16 cellular contexts compared by ENCODE assay signal in genomic region chr3:110070539-110070916, GRCh38.
"Had no signal": no experiment of that assay in that cellular context is flagged by ENCODE, and none has a peak within 500 bp of the region (broad histone marks: within the 10 kb centered on the region; RNA-seq: fewer than 3 reads in every experiment).

No MANE protein-coding gene starts in this region.

- H3K36me3 Mint-ChIP-seq: activated CD4-positive, alpha-beta memory T cell treated with anti-CD3 and anti-CD28 coated beads for 36 hours had no signal

- H3K27ac ChIP-seq: gastrocnemius medialis, SK-N-MC, VCaP had no signal

- H3K27me3 ChIP-seq: gastrocnemius medialis had no signal

- H3K9me3 ChIP-seq: gastrocnemius medialis had no signal

- H3K4me3 ChIP-seq: gastrocnemius medialis, SK-N-MC had no signal

- DNase-seq: activated CD4-positive, alpha-beta memory T cell treated with anti-CD3 and anti-CD28 coated beads for 36 hours; activated CD4-positive, alpha-beta T cell treated with anti-CD3 and anti-CD28 coated beads for 1 hour; activated naive CD4-positive, alpha-beta T cell; central memory CD4-positive, alpha-beta T cell; cortex of kidney; effector memory CD4-positive, alpha-beta T cell; gastrocnemius medialis; islet precursor cell; left ventricle myocardium superior; naive thymus-derived CD8-positive, alpha-beta T cell; occipital lobe; Right ventricle myocardium superior had no signal

- H3K4me1 Mint-ChIP-seq: naive thymus-derived CD8-positive, alpha-beta T cell had no signal

- H3K4me1 ChIP-seq: gastrocnemius medialis had no signal

- H3K27me3 Mint-ChIP-seq: activated CD4-positive, alpha-beta memory T cell treated with anti-CD3 and anti-CD28 coated beads for 36 hours; naive thymus-derived CD8-positive, alpha-beta T cell had no signal

- H3K4me3 Mint-ChIP-seq: activated CD4-positive, alpha-beta memory T cell treated with anti-CD3 and anti-CD28 coated beads for 36 hours; activated T-helper 1 cell treated with anti-CD3 and anti-CD28 coated beads, Interleukin-12 subunit alpha, Interleukin-12 subunit beta, Interleukin-2, Interleukin-4 antibody, amounts not matched to agents 30 ng/mL and 10 ng/mL and 1 ng/mL, durations not matched to agents 14 hours and 24 hours and 36 hours; naive thymus-derived CD8-positive, alpha-beta T cell had no signal

- H3K27ac Mint-ChIP-seq: activated T-helper 1 cell treated with anti-CD3 and anti-CD28 coated beads, Interleukin-12 subunit alpha, Interleukin-12 subunit beta, Interleukin-2, Interleukin-4 antibody, amounts not matched to agents 30 ng/mL and 10 ng/mL and 1 ng/mL, durations not matched to agents 14 hours and 24 hours and 36 hours; naive thymus-derived CD8-positive, alpha-beta T cell had no signal

- H3K9me3 Mint-ChIP-seq: activated T-helper 1 cell treated with anti-CD3 and anti-CD28 coated beads, Interleukin-12 subunit alpha, Interleukin-12 subunit beta, Interleukin-2, Interleukin-4 antibody, amounts not matched to agents 30 ng/mL and 10 ng/mL and 1 ng/mL, durations not matched to agents 14 hours and 24 hours and 36 hours had no signal

- H3K36me3 ChIP-seq: gastrocnemius medialis had no signal

- ATAC-seq: gastrocnemius medialis; naive thymus-derived CD8-positive, alpha-beta T cell; sciatic nerve had no signal
